In genomic region chr11:24963879-24964278, GRCh38 we compare ENCODE assay signal across 22 cellular contexts.
"Had no signal": no experiment of that assay in that cellular context is flagged by ENCODE, and none has a peak within 500 bp of the region (broad histone marks: within the 10 kb centered on the region; RNA-seq: fewer than 3 reads in every experiment).

No MANE protein-coding gene starts in this region.

- DNase-seq: activated CD4-positive, alpha-beta memory T cell treated with anti-CD3 and anti-CD28 coated beads, Interleukin-2, amount 10 ng/mL, durations not matched to agents 7 days and 5 days; activated CD4-positive, alpha-beta T cell treated with anti-CD3 and anti-CD28 coated beads, Interleukin-2, amount 10 ng/mL, durations not matched to agents 24 days and 14 days; activated effector memory CD4-positive, alpha-beta T cell treated with anti-CD3 and anti-CD28 coated beads, Interleukin-2, amount 50 U/mL, for 16 hours; activated naive CD4-positive, alpha-beta T cell treated with anti-CD3 and anti-CD28 coated beads, Interleukin-2, amount 50 U/mL, for 16 hours; activated naive CD8-positive, alpha-beta T cell treated with anti-CD3 and anti-CD28 coated beads, Interleukin-2, amount 50 U/mL, for 24 hours; cerebellar nuclear complex; foreskin melanocyte; hippocampal formation; left ventricle myocardium inferior; naive thymus-derived CD4-positive, alpha-beta T cell; sigmoid colon; stimulated activated CD4-positive, alpha-beta T cell treated with anti-CD3 and anti-CD28 coated beads, Interleukin-15, amount 100 ng/mL, for 24 hours; stomach; T1000; transverse colon had no signal

- H3K27me3 ChIP-seq: ascending aorta, neural progenitor cell, sigmoid colon, stomach, suprapubic skin, transverse colon, vagina had no signal

- H3K4me1 Mint-ChIP-seq: activated CD4-positive, alpha-beta memory T cell treated with anti-CD3 and anti-CD28 coated beads, Interleukin-2, amount 10 ng/mL, durations not matched to agents 7 days and 5 days; activated CD4-positive, alpha-beta T cell treated with anti-CD3 and anti-CD28 coated beads, Interleukin-2, amount 10 ng/mL, durations not matched to agents 24 days and 14 days; activated naive CD8-positive, alpha-beta T cell treated with anti-CD3 and anti-CD28 coated beads, Interleukin-2, amount 50 U/mL, for 24 hours; naive thymus-derived CD4-positive, alpha-beta T cell; neural progenitor cell; stimulated activated memory B cell treated with anti-CD40 and anti-IgM and Interleukin-4, amounts not matched to agents 10 μg/mL and 1 μg/mL and 100 μg/mL, for 72 hours had no signal

- H3K4me3 Mint-ChIP-seq: activated CD4-positive, alpha-beta memory T cell treated with anti-CD3 and anti-CD28 coated beads, Interleukin-2, amount 10 ng/mL, durations not matched to agents 7 days and 5 days; activated CD4-positive, alpha-beta T cell treated with anti-CD3 and anti-CD28 coated beads, Interleukin-2, amount 10 ng/mL, durations not matched to agents 24 days and 14 days; activated naive CD8-positive, alpha-beta T cell treated with anti-CD3 and anti-CD28 coated beads, Interleukin-2, amount 50 U/mL, for 24 hours; naive thymus-derived CD4-positive, alpha-beta T cell; neural progenitor cell; stimulated activated memory B cell treated with anti-CD40 and anti-IgM and Interleukin-4, amounts not matched to agents 10 μg/mL and 1 μg/mL and 100 μg/mL, for 72 hours; T-helper 1 cell treated with Interleukin-12 subunit alpha and Interleukin-12 subunit beta and Interleukin-4 antibody, amounts not matched to agents 30 μg/mL and 1 μg/mL, for 36 hours had no signal

- H3K36me3 Mint-ChIP-seq: neural progenitor cell; stimulated activated memory B cell treated with anti-CD40 and anti-IgM and Interleukin-4, amounts not matched to agents 10 μg/mL and 1 μg/mL and 100 μg/mL, for 72 hours had no signal

- H3K4me2 ChIP-seq: neural progenitor cell, smooth muscle cell had no signal

- H3K27ac Mint-ChIP-seq: activated CD4-positive, alpha-beta memory T cell treated with anti-CD3 and anti-CD28 coated beads, Interleukin-2, amount 10 ng/mL, durations not matched to agents 7 days and 5 days; activated CD4-positive, alpha-beta T cell treated with anti-CD3 and anti-CD28 coated beads, Interleukin-2, amount 10 ng/mL, durations not matched to agents 24 days and 14 days; activated naive CD8-positive, alpha-beta T cell treated with anti-CD3 and anti-CD28 coated beads, Interleukin-2, amount 50 U/mL, for 24 hours; naive thymus-derived CD4-positive, alpha-beta T cell; neural progenitor cell; stimulated activated memory B cell treated with anti-CD40 and anti-IgM and Interleukin-4, amounts not matched to agents 10 μg/mL and 1 μg/mL and 100 μg/mL, for 72 hours; T-helper 1 cell treated with Interleukin-12 subunit alpha and Interleukin-12 subunit beta and Interleukin-4 antibody, amounts not matched to agents 30 μg/mL and 1 μg/mL, for 36 hours had no signal

- ATAC-seq: activated naive CD8-positive, alpha-beta T cell treated with anti-CD3 and anti-CD28 coated beads, Interleukin-2, amount 50 U/mL, for 24 hours; naive thymus-derived CD4-positive, alpha-beta T cell; stimulated activated memory B cell treated with anti-CD40 and anti-IgM and Interleukin-4, amounts not matched to agents 10 μg/mL and 1 μg/mL and 100 μg/mL, for 72 hours had no signal

- H3K4me1 ChIP-seq: ascending aorta, left ventricle myocardium inferior, neural progenitor cell, sigmoid colon, stomach, suprapubic skin, transverse colon, vagina had no signal

- H3K9me3 ChIP-seq: ascending aorta, sigmoid colon, stomach, suprapubic skin, transverse colon, vagina had no signal

- H3K27ac ChIP-seq: ascending aorta, left ventricle myocardium inferior, neural progenitor cell, sigmoid colon, stomach, suprapubic skin, transverse colon, vagina had no signal

- H3K9ac ChIP-seq: neural progenitor cell had no signal

- H3K36me3 ChIP-seq: ascending aorta, left ventricle myocardium inferior, neural progenitor cell, sigmoid colon, stomach, suprapubic skin, transverse colon, vagina had no signal

- H3K4me3 ChIP-seq: ascending aorta, left ventricle myocardium inferior, neural progenitor cell, sigmoid colon, smooth muscle cell, stomach, suprapubic skin, transverse colon, vagina had no signal

- H2AFZ ChIP-seq: neural progenitor cell had no signal

- H3K27me3 Mint-ChIP-seq: activated CD4-positive, alpha-beta memory T cell treated with anti-CD3 and anti-CD28 coated beads, Interleukin-2, amount 10 ng/mL, durations not matched to agents 7 days and 5 days; activated CD4-positive, alpha-beta T cell treated with anti-CD3 and anti-CD28 coated beads, Interleukin-2, amount 10 ng/mL, durations not matched to agents 24 days and 14 days; activated naive CD8-positive, alpha-beta T cell treated with anti-CD3 and anti-CD28 coated beads, Interleukin-2, amount 50 U/mL, for 24 hours; naive thymus-derived CD4-positive, alpha-beta T cell; stimulated activated memory B cell treated with anti-CD40 and anti-IgM and Interleukin-4, amounts not matched to agents 10 μg/mL and 1 μg/mL and 100 μg/mL, for 72 hours had no signal

- H3K9me3 Mint-ChIP-seq: activated naive CD8-positive, alpha-beta T cell treated with anti-CD3 and anti-CD28 coated beads, Interleukin-2, amount 50 U/mL, for 24 hours; stimulated activated memory B cell treated with anti-CD40 and anti-IgM and Interleukin-4, amounts not matched to agents 10 μg/mL and 1 μg/mL and 100 μg/mL, for 72 hours had no signal
